32 cellular contexts compared by ENCODE assay signal in genomic region chr18:62519684-62520083, GRCh38.
"Had no signal": no experiment of that assay in that cellular context is flagged by ENCODE, and none has a peak within 500 bp of the region (broad histone marks: within the 10 kb centered on the region; RNA-seq: fewer than 3 reads in every experiment).

No MANE protein-coding gene starts in this region.

- H3K9ac ChIP-seq: neural progenitor cell, parathyroid adenoma had no signal

- H3K4me1 ChIP-seq: upper lobe of right lung, uterus had no signal

- H3K4me3 Mint-ChIP-seq: naive thymus-derived CD4-positive, alpha-beta T cell; natural killer cell; nephron progenitor cell; neural progenitor cell; stimulated activated memory B cell treated with anti-CD40 and anti-IgM and Interleukin-4, amounts not matched to agents 10 μg/mL and 1 μg/mL and 100 μg/mL, for 72 hours; stimulated activated naive CD8-positive, alpha-beta T cell treated with anti-CD3 and anti-CD28 coated beads, Interleukin-15, amount 100 ng/mL, for 72 hours had no signal

- H3K27me3 Mint-ChIP-seq: naive thymus-derived CD4-positive, alpha-beta T cell; stimulated activated memory B cell treated with anti-CD40 and anti-IgM and Interleukin-4, amounts not matched to agents 10 μg/mL and 1 μg/mL and 100 μg/mL, for 72 hours; stimulated activated naive CD8-positive, alpha-beta T cell treated with anti-CD3 and anti-CD28 coated beads, Interleukin-15, amount 100 ng/mL, for 72 hours had no signal

- H3K27me3 ChIP-seq: ovary, spleen, suprapubic skin, testis, tibial artery, transverse colon, upper lobe of right lung, uterus had no signal

- H3K4me2 ChIP-seq: neural progenitor cell, smooth muscle cell had no signal

- H3K4me3 ChIP-seq: neural progenitor cell, ovary, psoas muscle, skin epidermis, smooth muscle cell, spleen, suprapubic skin, testis, tibial artery, transverse colon, upper lobe of right lung, uterus had no signal

- H3K27ac Mint-ChIP-seq: natural killer cell; nephron progenitor cell; neural progenitor cell; progenitor cell of endocrine pancreas; stimulated activated memory B cell treated with anti-CD40 and anti-IgM and Interleukin-4, amounts not matched to agents 10 μg/mL and 1 μg/mL and 100 μg/mL, for 72 hours; stimulated activated naive CD8-positive, alpha-beta T cell treated with anti-CD3 and anti-CD28 coated beads, Interleukin-15, amount 100 ng/mL, for 72 hours; type B pancreatic cell had no signal

- H3K36me3 ChIP-seq: neural progenitor cell, ovary, spleen, suprapubic skin, tibial artery, transverse colon, upper lobe of right lung, uterus had no signal

- H3K27ac ChIP-seq: neural progenitor cell, ovary, parathyroid adenoma, psoas muscle, skin epidermis, spleen, suprapubic skin, testis, tibial artery, transverse colon, upper lobe of right lung, uterus had no signal

- H3K9me3 ChIP-seq: ovary, testis had no signal

- H3K36me3 Mint-ChIP-seq: neural progenitor cell, type B pancreatic cell had no signal

- DNase-seq: naive thymus-derived CD4-positive, alpha-beta T cell; natural killer cell; nephron progenitor cell; occipital lobe; ovary; posterior cingulate gyrus; psoas muscle; right cardiac atrium; spleen; stimulated activated CD4-positive, alpha-beta T cell treated with anti-CD3 and anti-CD28 coated beads, Interleukin-12 subunit alpha, Interleukin-12 subunit beta, amount 100 ng/mL, for 4 hours; stimulated activated CD4-positive, alpha-beta T cell treated with anti-CD3 and anti-CD28 coated beads, Interleukin-1b, Interleukin-23, amount 100 ng/mL, for 48 hours; stimulated activated CD4-positive, alpha-beta T cell treated with anti-CD3 and anti-CD28 coated beads, Interleukin-4, amount 100 ng/mL, for 1 hour; stimulated activated CD4-positive, alpha-beta T cell treated with anti-CD3 and anti-CD28 coated beads, Interleukin-4, amount 100 ng/mL, for 4 hours; stimulated activated CD8-positive, alpha-beta memory T cell treated with anti-CD3 and anti-CD28 coated beads, Interleukin-4, amount 100 ng/mL, for 48 hours; stimulated activated naive CD4-positive, alpha-beta T cell; stimulated activated naive CD8-positive, alpha-beta T cell treated with anti-CD3 and anti-CD28 coated beads, Interleukin-15, amount 100 ng/mL, for 72 hours; stimulated activated naive CD8-positive, alpha-beta T cell treated with anti-CD3 and anti-CD28 coated beads, Interleukin-15, Interleukin-2, amounts not matched to agents 100 U/mL and 50 U/mL, for 24 hours; substantia nigra; testis; tibial artery; transverse colon; upper lobe of right lung; uterus had no signal

- H2AFZ ChIP-seq: neural progenitor cell, parathyroid adenoma had no signal

- H3K79me2 ChIP-seq: parathyroid adenoma had no signal

- ATAC-seq: naive thymus-derived CD4-positive, alpha-beta T cell; natural killer cell; psoas muscle; right cardiac atrium; sciatic nerve; stimulated activated memory B cell treated with anti-CD40 and anti-IgM and Interleukin-4, amounts not matched to agents 10 μg/mL and 1 μg/mL and 100 μg/mL, for 72 hours; stimulated activated naive CD8-positive, alpha-beta T cell treated with anti-CD3 and anti-CD28 coated beads, Interleukin-15, amount 100 ng/mL, for 72 hours; stimulated activated naive CD8-positive, alpha-beta T cell treated with anti-CD3 and anti-CD28 coated beads, Interleukin-15, Interleukin-2, amounts not matched to agents 100 U/mL and 50 U/mL, for 24 hours; upper lobe of right lung had no signal

- H3K9me3 Mint-ChIP-seq: natural killer cell; neural progenitor cell; stimulated activated memory B cell treated with anti-CD40 and anti-IgM and Interleukin-4, amounts not matched to agents 10 μg/mL and 1 μg/mL and 100 μg/mL, for 72 hours; stimulated activated naive CD8-positive, alpha-beta T cell treated with anti-CD3 and anti-CD28 coated beads, Interleukin-15, amount 100 ng/mL, for 72 hours had no signal
